1 cellular context compared by ENCODE assay signal in genomic region chr12:15220961-15221885, GRCh38.
TF ChIP-seq lines count a peak whose summit lies in the region.

A gene with protein sequence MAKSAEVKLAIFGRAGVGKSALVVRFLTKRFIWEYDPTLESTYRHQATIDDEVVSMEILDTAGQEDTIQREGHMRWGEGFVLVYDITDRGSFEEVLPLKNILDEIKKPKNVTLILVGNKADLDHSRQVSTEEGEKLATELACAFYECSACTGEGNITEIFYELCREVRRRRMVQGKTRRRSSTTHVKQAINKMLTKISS (minus strand): TSS chr12:15221417. CDS start chr12:15217489, 3,928 bp downstream.

TF ChIP-seq in HepG2, 621 proteins besides CTCF, POLR2A, EP300 and RAD21 (continued from another document and continues in another):
- TF ChIP-seq, protein P1, sequence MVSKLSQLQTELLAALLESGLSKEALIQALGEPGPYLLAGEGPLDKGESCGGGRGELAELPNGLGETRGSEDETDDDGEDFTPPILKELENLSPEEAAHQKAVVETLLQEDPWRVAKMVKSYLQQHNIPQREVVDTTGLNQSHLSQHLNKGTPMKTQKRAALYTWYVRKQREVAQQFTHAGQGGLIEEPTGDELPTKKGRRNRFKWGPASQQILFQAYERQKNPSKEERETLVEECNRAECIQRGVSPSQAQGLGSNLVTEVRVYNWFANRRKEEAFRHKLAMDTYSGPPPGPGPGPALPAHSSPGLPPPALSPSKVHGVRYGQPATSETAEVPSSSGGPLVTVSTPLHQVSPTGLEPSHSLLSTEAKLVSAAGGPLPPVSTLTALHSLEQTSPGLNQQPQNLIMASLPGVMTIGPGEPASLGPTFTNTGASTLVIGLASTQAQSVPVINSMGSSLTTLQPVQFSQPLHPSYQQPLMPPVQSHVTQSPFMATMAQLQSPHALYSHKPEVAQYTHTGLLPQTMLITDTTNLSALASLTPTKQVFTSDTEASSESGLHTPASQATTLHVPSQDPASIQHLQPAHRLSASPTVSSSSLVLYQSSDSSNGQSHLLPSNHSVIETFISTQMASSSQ (IDR thresholded peaks at IDR 0.05; ENCODE audit: low read depth) = no peak
- TF ChIP-seq, protein P1 (CRISPR knock-in tag; IDR thresholded peaks at IDR 0.05; ENCODE audit: borderline replicate concordance) = no peak
- TF ChIP-seq ZNF230 (CRISPR knock-in tag; IDR thresholded peaks at IDR 0.05) (no peak), TRIM22 (IDR thresholded peaks at IDR 0.05) (no peak), TARDBP (CRISPR knock-in tag; IDR thresholded peaks at IDR 0.05) (no peak), ZBTB44 (CRISPR knock-in tag; IDR thresholded peaks at IDR 0.05) (no peak), FOXO1 (CRISPR knock-in tag; IDR thresholded peaks at IDR 0.05) (no peak), MLXIP (CRISPR knock-in tag; IDR thresholded peaks at IDR 0.05; ENCODE audit: borderline replicate concordance) (no peak), ZNF883 (CRISPR knock-in tag; IDR thresholded peaks at IDR 0.05; ENCODE audit: not compliant biosample characterization) (peak; percentile 70), ZNF782 (CRISPR knock-in tag; IDR thresholded peaks at IDR 0.05; ENCODE audit: borderline replicate concordance) (no peak; the same call in 1 of the 2 replicates), ISL2 (CRISPR knock-in tag; IDR thresholded peaks at IDR 0.05) (peak; percentile 69), HNRNPL (IDR thresholded peaks at IDR 0.05; ENCODE audit: low read depth, low read length) (no peak), ZNF704 (CRISPR knock-in tag; IDR thresholded peaks at IDR 0.05; ENCODE audit: borderline replicate concordance) (no peak), ZNF235 (CRISPR knock-in tag; IDR thresholded peaks at IDR 0.05; ENCODE audit: borderline replicate concordance) (0 out of 2 replicates have a peak, but pooled peaks have one; percentile 47), ZNF503 (CRISPR knock-in tag; IDR thresholded peaks at IDR 0.05) (no peak), SOX13 (IDR thresholded peaks at IDR 0.05) (no peak), SOX13 (CRISPR knock-in tag; conservative IDR thresholded peaks at IDR 0.05 in 1 of 2, IDR thresholded peaks at IDR 0.05 in 1 of 2) (no peak), REPIN1 (CRISPR knock-in tag; IDR thresholded peaks at IDR 0.05; ENCODE audit: borderline replicate concordance, low read depth) (peak; percentile 43; the same call in 1 of the 2 replicates), ZNF431 (CRISPR knock-in tag; IDR thresholded peaks at IDR 0.05; ENCODE audit: borderline replicate concordance, low read depth) (no peak), CEBPB (IDR thresholded peaks at IDR 0.05; ENCODE audit: borderline replicate concordance, low read depth, low read length) (no peak), CBX5 (CRISPR knock-in tag; IDR thresholded peaks at IDR 0.05; ENCODE audit: borderline replicate concordance) (no peak), SPEN (CRISPR knock-in tag; IDR thresholded peaks at IDR 0.05; ENCODE audit: low read depth) (peak; percentile 64; the same call in 1 of the 2 replicates), FOXA1 (IDR thresholded peaks at IDR 0.05) (no peak), FOXA1 (CRISPR knock-in tag; IDR thresholded peaks at IDR 0.05) (no peak), ZNF770 (CRISPR knock-in tag; IDR thresholded peaks at IDR 0.05) (no peak), CENPBD1 (CRISPR knock-in tag; IDR thresholded peaks at IDR 0.05; ENCODE audit: borderline replicate concordance, low read depth) (no peak), MYNN (CRISPR knock-in tag; IDR thresholded peaks at IDR 0.05; ENCODE audit: low read depth) (no peak), CREM (IDR thresholded peaks at IDR 0.05) (no peak), CREM (CRISPR knock-in tag; IDR thresholded peaks at IDR 0.05) (no peak), CREB1 (IDR thresholded peaks at IDR 0.05) (no peak), CREB1 (CRISPR knock-in tag; IDR thresholded peaks at IDR 0.05) (no peak), PTBP1 (IDR thresholded peaks at IDR 0.05; ENCODE audit: low read depth, low read length, poor library complexity, severe bottlenecking) (peak; percentile 20), DPF2 (CRISPR knock-in tag; IDR thresholded peaks at IDR 0.05; ENCODE audit: borderline replicate concordance, low read depth) (no peak), ARID3A (IDR thresholded peaks at IDR 0.05; ENCODE audit: low read depth, low read length) (no peak), HNF4G (IDR thresholded peaks at IDR 0.05; ENCODE audit: borderline replicate concordance, low read depth, low read length) (no peak), HNF4G (CRISPR knock-in tag; IDR thresholded peaks at IDR 0.05; ENCODE audit: borderline replicate concordance, low read depth) (no peak), NR3C1 (CRISPR knock-in tag; IDR thresholded peaks at IDR 0.05) (no peak)
- TF ChIP-seq, protein P2, sequence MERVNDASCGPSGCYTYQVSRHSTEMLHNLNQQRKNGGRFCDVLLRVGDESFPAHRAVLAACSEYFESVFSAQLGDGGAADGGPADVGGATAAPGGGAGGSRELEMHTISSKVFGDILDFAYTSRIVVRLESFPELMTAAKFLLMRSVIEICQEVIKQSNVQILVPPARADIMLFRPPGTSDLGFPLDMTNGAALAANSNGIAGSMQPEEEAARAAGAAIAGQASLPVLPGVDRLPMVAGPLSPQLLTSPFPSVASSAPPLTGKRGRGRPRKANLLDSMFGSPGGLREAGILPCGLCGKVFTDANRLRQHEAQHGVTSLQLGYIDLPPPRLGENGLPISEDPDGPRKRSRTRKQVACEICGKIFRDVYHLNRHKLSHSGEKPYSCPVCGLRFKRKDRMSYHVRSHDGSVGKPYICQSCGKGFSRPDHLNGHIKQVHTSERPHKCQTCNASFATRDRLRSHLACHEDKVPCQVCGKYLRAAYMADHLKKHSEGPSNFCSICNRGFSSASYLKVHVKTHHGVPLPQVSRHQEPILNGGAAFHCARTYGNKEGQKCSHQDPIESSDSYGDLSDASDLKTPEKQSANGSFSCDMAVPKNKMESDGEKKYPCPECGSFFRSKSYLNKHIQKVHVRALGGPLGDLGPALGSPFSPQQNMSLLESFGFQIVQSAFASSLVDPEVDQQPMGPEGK (CRISPR knock-in tag; IDR thresholded peaks at IDR 0.05) = no peak
